ENCODE assay signal across 8 cellular contexts in genomic region chr12:43835264-43835655, GRCh38. TPM values are rescaled to one million over a fixed set of nuclear protein-coding genes. Genes with fewer than 3 reads are reported as not detected.
DNase-seq lines count a peak whose midpoint lies in the region; ATAC-seq and TF ChIP-seq lines count a peak whose summit lies in the region.

No MANE protein-coding gene starts in this region.

- intact Hi-C loops in sciatic nerve (cut with DNase I), result no loop called here

- H3K4me1 Mint-ChIP-seq in WTC11, result peaks cover 7% of the 10 kb centered on the region

- POLR2A ChIA-PET in WTC11 (lab: Charles Lee), result no interaction called here

- TF ChIP-seq CTCF in WTC11 (IDR thresholded peaks at IDR 0.05), result no peak

- DNase-seq in WTC11 (ENCODE audit: low spot score) (no peak), glomerular visceral epithelial cell (ENCODE audit: extremely low spot score) (peak; percentile 4), sciatic nerve (ENCODE audit: low spot score) (no peak), COR-L47 (lab: John Stamatoyannopoulos, UW) (no peak), NCI-H1105 treated with DMSO at 0.1 percent for 48 hours (lab: John Stamatoyannopoulos, UW) (no peak), HuH-7 (ENCODE audit: low spot score) (no peak)

- H3K4me3 Mint-ChIP-seq in WTC11, result peak overlapping the region; percentile 64

- H3K36me3 Mint-ChIP-seq in WTC11, result no peaks in the 10 kb centered on the region

- peaks cover 42% of the 10 kb centered on the region for H3K27me3 Mint-ChIP-seq in WTC11 (ENCODE audit: low read depth)

- no peak overlapping the region for H3K27ac Mint-ChIP-seq in WTC11

- CTCF ChIA-PET in WTC11 (lab: Charles Lee), result no interaction called here

- no peaks in the 10 kb centered on the region for H3K9me3 Mint-ChIP-seq in WTC11

- ATAC-seq in GM18870 (IDR thresholded peaks at IDR 0.05; ENCODE audit: unreplicated experiment), result peak; percentile 7
- peak; percentile 8 for ATAC-seq in HG02885 (IDR thresholded peaks at IDR 0.05; ENCODE audit: poor library complexity, unreplicated experiment)
- no peak; the same call in 1 of the 2 replicates for ATAC-seq in WTC11
- peak; percentile 29 for ATAC-seq in sciatic nerve

TF ChIP-seq in WTC11, 78 proteins besides CTCF, POLR2A, EP300 and RAD21:
- no peak for TF ChIP-seq MXD4 (CRISPR knock-in tag; IDR thresholded peaks at IDR 0.05; ENCODE audit: borderline replicate concordance)
- no peak for TF ChIP-seq FOXP1 (CRISPR knock-in tag; IDR thresholded peaks at IDR 0.05; ENCODE audit: borderline replicate concordance)
- TF ChIP-seq AR (CRISPR knock-in tag; IDR thresholded peaks at IDR 0.05), result no peak
- TF ChIP-seq CREB1 (CRISPR knock-in tag; IDR thresholded peaks at IDR 0.05), result no peak

RNA-seq across cellular contexts. Expression of gene TMEM117, which starts 0.6 kb away (rescaled TPM):
- total RNA-seq in WTC11 (2021) (0.73 to 1.5 TPM (median 1.4 TPM) in 3 replicates), sciatic nerve (24.8 TPM)

RNA-seq across cellular contexts. Expression of gene TWF1, which starts 29.1 kb away (rescaled TPM):
- 28.4 to 33.1 TPM (median 29.0 TPM) in 3 replicates for total RNA-seq in WTC11 (2021)
- total RNA-seq in sciatic nerve, result 68.4 TPM

Comparison
In these comparisons a context has a peak if more than half of its experiments do, and no peak if none do; other contexts are left out.
1. RNA of gene TMEM117, which starts 0.6 kb away (total RNA-seq): 24.8 TPM in sciatic nerve (single experiment); 0.73 to 1.5 TPM in WTC11; every median in the first group is over 10 times any median in the second.